1 cellular context compared by ENCODE assay signal in the genomic region with DNA sequence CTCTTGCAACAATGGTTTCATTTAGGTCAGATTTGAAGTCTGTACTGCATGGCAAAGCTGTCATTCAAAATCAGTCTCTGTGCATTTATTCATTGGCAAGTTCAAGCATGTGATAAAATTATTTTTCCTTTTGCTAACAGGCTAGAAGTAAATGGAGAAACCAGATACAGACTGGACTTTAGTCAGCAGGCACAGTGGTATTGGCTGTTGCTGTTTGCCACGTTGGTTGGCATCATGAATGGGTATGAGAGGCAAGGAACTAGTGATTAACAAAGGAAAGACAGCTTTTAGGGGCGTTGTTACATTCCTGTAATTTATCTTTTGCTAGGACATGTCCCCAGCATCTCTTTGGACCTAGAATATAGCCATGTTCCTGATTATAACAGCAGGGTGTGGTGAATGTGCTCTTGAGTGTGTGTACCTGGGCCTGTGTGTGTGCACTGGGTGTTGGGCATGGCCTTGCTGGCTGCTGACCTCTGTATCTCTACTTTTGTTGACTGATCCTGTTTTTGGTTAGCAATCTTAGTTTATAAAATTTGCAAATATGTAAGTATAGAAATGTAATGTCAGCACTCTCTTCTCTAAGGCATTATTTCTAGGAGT.
TF ChIP-seq lines count a peak whose summit lies in the region.

No MANE protein-coding gene starts in this region.

TF ChIP-seq in HepG2, 621 proteins besides CTCF, POLR2A, EP300 and RAD21:
- TF ChIP-seq ZMYM2 (CRISPR knock-in tag; IDR thresholded peaks at IDR 0.05) (no peak), MAFF (IDR thresholded peaks at IDR 0.05; ENCODE audit: low read depth, low read length) (0 out of 2 replicates have a peak, but pooled peaks have one; percentile 21), NFKB2 (CRISPR knock-in tag; IDR thresholded peaks at IDR 0.05; ENCODE audit: borderline replicate concordance) (no peak), ZNF260 (CRISPR knock-in tag; IDR thresholded peaks at IDR 0.05; ENCODE audit: borderline replicate concordance, low read depth) (no peak), TCF7 (IDR thresholded peaks at IDR 0.05; ENCODE audit: low read depth) (no peak), SMAD3 (CRISPR knock-in tag; IDR thresholded peaks at IDR 0.05) (no peak), MAFK (conservative IDR thresholded peaks at IDR 0.05 in 1 of 2, IDR thresholded peaks at IDR 0.05 in 1 of 2; ENCODE audit: low read length in 2 of 2) (peak in 1 of 2 experiments; percentile 51; a peak in 2 of 4 replicates)
- TF ChIP-seq, protein P1, sequence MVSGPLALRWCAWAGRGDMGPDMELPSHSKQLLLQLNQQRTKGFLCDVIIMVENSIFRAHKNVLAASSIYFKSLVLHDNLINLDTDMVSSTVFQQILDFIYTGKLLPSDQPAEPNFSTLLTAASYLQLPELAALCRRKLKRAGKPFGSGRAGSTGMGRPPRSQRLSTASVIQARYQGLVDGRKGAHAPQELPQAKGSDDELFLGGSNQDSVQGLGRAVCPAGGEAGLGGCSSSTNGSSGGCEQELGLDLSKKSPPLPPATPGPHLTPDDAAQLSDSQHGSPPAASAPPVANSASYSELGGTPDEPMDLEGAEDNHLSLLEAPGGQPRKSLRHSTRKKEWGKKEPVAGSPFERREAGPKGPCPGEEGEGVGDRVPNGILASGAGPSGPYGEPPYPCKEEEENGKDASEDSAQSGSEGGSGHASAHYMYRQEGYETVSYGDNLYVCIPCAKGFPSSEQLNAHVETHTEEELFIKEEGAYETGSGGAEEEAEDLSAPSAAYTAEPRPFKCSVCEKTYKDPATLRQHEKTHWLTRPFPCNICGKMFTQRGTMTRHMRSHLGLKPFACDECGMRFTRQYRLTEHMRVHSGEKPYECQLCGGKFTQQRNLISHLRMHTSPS (CRISPR knock-in tag; IDR thresholded peaks at IDR 0.05; ENCODE audit: low read depth): peak; percentile 47; the same call in 1 of the 2 replicates
- TF ChIP-seq, protein P2, sequence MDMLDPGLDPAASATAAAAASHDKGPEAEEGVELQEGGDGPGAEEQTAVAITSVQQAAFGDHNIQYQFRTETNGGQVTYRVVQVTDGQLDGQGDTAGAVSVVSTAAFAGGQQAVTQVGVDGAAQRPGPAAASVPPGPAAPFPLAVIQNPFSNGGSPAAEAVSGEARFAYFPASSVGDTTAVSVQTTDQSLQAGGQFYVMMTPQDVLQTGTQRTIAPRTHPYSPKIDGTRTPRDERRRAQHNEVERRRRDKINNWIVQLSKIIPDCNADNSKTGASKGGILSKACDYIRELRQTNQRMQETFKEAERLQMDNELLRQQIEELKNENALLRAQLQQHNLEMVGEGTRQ (IDR thresholded peaks at IDR 0.05; ENCODE audit: low read depth, low read length): no peak
- TF ChIP-seq, protein P2 (CRISPR knock-in tag; IDR thresholded peaks at IDR 0.05; ENCODE audit: borderline replicate concordance): no peak
- TF ChIP-seq, protein P3, sequence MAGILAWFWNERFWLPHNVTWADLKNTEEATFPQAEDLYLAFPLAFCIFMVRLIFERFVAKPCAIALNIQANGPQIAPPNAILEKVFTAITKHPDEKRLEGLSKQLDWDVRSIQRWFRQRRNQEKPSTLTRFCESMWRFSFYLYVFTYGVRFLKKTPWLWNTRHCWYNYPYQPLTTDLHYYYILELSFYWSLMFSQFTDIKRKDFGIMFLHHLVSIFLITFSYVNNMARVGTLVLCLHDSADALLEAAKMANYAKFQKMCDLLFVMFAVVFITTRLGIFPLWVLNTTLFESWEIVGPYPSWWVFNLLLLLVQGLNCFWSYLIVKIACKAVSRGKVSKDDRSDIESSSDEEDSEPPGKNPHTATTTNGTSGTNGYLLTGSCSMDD (CRISPR knock-in tag; IDR thresholded peaks at IDR 0.05): no peak
